ENCODE assay signal across 25 cellular contexts in the genomic region with DNA sequence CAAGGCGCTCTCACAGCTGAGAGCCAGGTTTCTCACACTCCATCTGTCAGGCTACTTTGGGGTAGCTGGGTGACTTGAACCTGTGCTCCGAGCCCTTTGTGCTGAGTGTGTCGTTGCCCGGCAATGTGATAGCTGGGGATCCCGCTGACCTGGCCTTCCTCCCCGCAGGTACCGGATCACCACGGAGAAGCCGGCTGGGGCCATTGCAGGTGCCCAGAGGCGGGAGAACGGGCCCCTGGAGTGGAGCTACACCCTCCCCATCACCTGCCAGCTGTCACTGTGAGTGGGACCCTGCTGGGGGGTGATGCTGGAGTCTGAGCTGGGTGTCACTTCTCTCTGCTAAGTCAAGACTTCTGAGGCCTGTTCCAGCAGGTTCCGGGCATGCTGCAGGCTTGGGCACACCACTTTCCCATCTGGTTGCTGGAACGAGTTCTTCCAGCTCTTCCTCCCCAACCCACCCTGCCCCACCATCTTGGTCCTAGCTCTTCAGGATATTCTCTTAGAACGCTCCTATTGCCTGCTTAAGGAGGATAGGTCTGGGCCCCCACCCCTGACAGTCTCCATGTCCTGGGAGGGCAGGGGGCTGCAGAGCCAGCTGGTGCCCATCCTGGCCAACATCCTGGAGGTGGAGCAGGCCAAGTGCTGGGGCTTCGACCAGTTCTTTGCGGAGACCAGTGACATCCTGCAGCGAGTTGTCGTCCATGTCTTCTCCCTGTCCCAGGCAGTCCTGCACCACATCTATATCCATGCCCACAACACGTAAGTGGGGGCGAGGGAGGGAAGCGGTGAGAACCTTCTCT.
"Had no signal": no experiment of that assay in that cellular context is flagged by ENCODE, and none has a peak within 500 bp of the region (broad histone marks: within the 10 kb centered on the region; RNA-seq: fewer than 3 reads in every experiment).

No MANE protein-coding gene starts in this region.

- FAIRE-seq: islet of Langerhans, TTC549 had no signal

- H3K4me1 ChIP-seq: ascending aorta, colonic mucosa, parathyroid adenoma had no signal

- H3K36me3 ChIP-seq: ascending aorta, thyroid gland had no signal

- H3K27me3 ChIP-seq: adrenal gland, ascending aorta, brain microvascular endothelial cell, colonic mucosa, heart left ventricle, thyroid gland had no signal

- H3K27ac ChIP-seq: adrenal gland, ascending aorta, brain microvascular endothelial cell, colonic mucosa, epithelial cell of prostate, heart left ventricle, parathyroid adenoma, thyroid gland had no signal

- H3K9me3 ChIP-seq: adrenal gland, ascending aorta, colonic mucosa, heart left ventricle, thyroid gland had no signal

- ATAC-seq: activated CD4-positive, alpha-beta T cell treated with anti-CD3 and anti-CD28 coated beads for 36 hours; activated CD8-positive, alpha-beta memory T cell treated with anti-CD3 and anti-CD28 coated beads, Interleukin-2, amount 10 ng/mL, durations not matched to agents 7 days and 5 days; heart left ventricle; natural killer cell treated with Interleukin-12 subunit alpha and Interleukin-12 subunit beta and Interleukin-15 and Interleukin-18, amount 100 ng/mL, for 72 hours; right cardiac atrium had no signal

- H3K4me3 ChIP-seq: adrenal gland, ascending aorta, colonic mucosa, heart left ventricle, thyroid gland had no signal

- H3K79me2 ChIP-seq: parathyroid adenoma had no signal

- H3K9me3 Mint-ChIP-seq: activated B cell treated with CpG ODN at 0.5 μM for 24 hours; activated CD4-positive, alpha-beta memory T cell treated with anti-CD3 and anti-CD28 coated beads for 36 hours; central memory CD8-positive, alpha-beta T cell; memory B cell; natural killer cell treated with Interleukin-12 subunit alpha and Interleukin-12 subunit beta and Interleukin-15 and Interleukin-18, amount 100 ng/mL, for 72 hours; stimulated activated naive CD8-positive, alpha-beta T cell treated with anti-CD3 and anti-CD28 coated beads, Interleukin-15, Interleukin-2, amounts not matched to agents 100 ng/mL and 50 ng/mL, for 24 hours had no signal

- H3K27me3 Mint-ChIP-seq: activated B cell treated with CpG ODN at 0.5 μM for 24 hours; activated CD4-positive, alpha-beta memory T cell treated with anti-CD3 and anti-CD28 coated beads for 36 hours; activated CD4-positive, alpha-beta T cell treated with anti-CD3 and anti-CD28 coated beads for 36 hours; activated CD8-positive, alpha-beta memory T cell treated with anti-CD3 and anti-CD28 coated beads, Interleukin-2, amount 10 ng/mL, durations not matched to agents 7 days and 5 days; activated naive CD8-positive, alpha-beta T cell; central memory CD8-positive, alpha-beta T cell; memory B cell; natural killer cell treated with Interleukin-12 subunit alpha and Interleukin-12 subunit beta and Interleukin-15 and Interleukin-18, amount 100 ng/mL, for 72 hours; stimulated activated naive CD8-positive, alpha-beta T cell treated with anti-CD3 and anti-CD28 coated beads, Interleukin-15, Interleukin-2, amounts not matched to agents 100 ng/mL and 50 ng/mL, for 24 hours had no signal

- H3K4me3 Mint-ChIP-seq: activated B cell treated with CpG ODN at 0.5 μM for 24 hours; activated CD4-positive, alpha-beta memory T cell treated with anti-CD3 and anti-CD28 coated beads for 36 hours; activated CD4-positive, alpha-beta T cell treated with anti-CD3 and anti-CD28 coated beads for 36 hours; activated CD8-positive, alpha-beta memory T cell treated with anti-CD3 and anti-CD28 coated beads, Interleukin-2, amount 10 ng/mL, durations not matched to agents 7 days and 5 days; activated naive CD8-positive, alpha-beta T cell; central memory CD8-positive, alpha-beta T cell; memory B cell; natural killer cell treated with Interleukin-12 subunit alpha and Interleukin-12 subunit beta and Interleukin-15 and Interleukin-18, amount 100 ng/mL, for 72 hours; stimulated activated naive CD8-positive, alpha-beta T cell treated with anti-CD3 and anti-CD28 coated beads, Interleukin-15, Interleukin-2, amounts not matched to agents 100 ng/mL and 50 ng/mL, for 24 hours had no signal

- DNase-seq: activated B cell treated with CpG ODN at 0.5 μM for 24 hours; activated CD4-positive, alpha-beta memory T cell treated with anti-CD3 and anti-CD28 coated beads for 36 hours; activated CD4-positive, alpha-beta T cell treated with anti-CD3 and anti-CD28 coated beads for 36 hours; activated CD8-positive, alpha-beta memory T cell treated with anti-CD3 and anti-CD28 coated beads, Interleukin-2, amount 10 ng/mL, durations not matched to agents 7 days and 5 days; activated gamma-delta T cell treated with Interleukin-2 at 50 U/mL for 16 hours; activated T-cell treated with anti-CD3 and anti-CD28 coated beads for 4 hours; adrenal gland; brain microvascular endothelial cell; colonic mucosa; heart left ventricle; left cardiac atrium; stimulated activated CD4-positive, alpha-beta T cell treated with anti-CD3 and anti-CD28 coated beads, Interleukin-4, amount 100 ng/mL, for 4 hours; substantia nigra; thyroid gland had no signal

- H2AFZ ChIP-seq: parathyroid adenoma had no signal

- H3K27ac Mint-ChIP-seq: activated B cell treated with CpG ODN at 0.5 μM for 24 hours; activated CD4-positive, alpha-beta memory T cell treated with anti-CD3 and anti-CD28 coated beads for 36 hours; activated CD4-positive, alpha-beta T cell treated with anti-CD3 and anti-CD28 coated beads for 36 hours; activated CD8-positive, alpha-beta memory T cell treated with anti-CD3 and anti-CD28 coated beads, Interleukin-2, amount 10 ng/mL, durations not matched to agents 7 days and 5 days; memory B cell; natural killer cell treated with Interleukin-12 subunit alpha and Interleukin-12 subunit beta and Interleukin-15 and Interleukin-18, amount 100 ng/mL, for 72 hours; stimulated activated naive CD8-positive, alpha-beta T cell treated with anti-CD3 and anti-CD28 coated beads, Interleukin-15, Interleukin-2, amounts not matched to agents 100 ng/mL and 50 ng/mL, for 24 hours had no signal
